1 cellular context compared by ENCODE assay signal in the genomic region with DNA sequence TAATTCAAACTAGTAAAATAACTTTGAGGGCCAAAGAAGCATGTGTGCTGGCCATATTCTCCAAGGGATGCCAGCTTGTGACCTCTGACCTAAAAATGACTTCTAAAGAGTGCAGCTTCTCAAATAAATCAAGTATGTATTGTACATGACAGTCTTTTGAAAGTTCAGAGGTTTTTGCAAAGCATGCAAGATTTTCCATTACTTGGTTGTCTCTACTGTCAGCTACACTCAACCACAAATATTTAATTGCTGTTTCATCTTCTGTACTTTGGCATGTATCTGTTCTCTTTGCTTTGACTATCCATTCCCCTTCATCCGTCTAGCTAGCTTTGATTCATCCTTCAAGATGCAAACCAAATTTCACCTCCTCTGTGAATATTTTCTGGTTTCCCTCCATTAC.
TF ChIP-seq lines count a peak whose summit lies in the region.

No MANE protein-coding gene starts in this region.

TF ChIP-seq in GM23338, 12 proteins besides CTCF, POLR2A, EP300 and RAD21 (continued from another document):
- TF ChIP-seq, protein P1, sequence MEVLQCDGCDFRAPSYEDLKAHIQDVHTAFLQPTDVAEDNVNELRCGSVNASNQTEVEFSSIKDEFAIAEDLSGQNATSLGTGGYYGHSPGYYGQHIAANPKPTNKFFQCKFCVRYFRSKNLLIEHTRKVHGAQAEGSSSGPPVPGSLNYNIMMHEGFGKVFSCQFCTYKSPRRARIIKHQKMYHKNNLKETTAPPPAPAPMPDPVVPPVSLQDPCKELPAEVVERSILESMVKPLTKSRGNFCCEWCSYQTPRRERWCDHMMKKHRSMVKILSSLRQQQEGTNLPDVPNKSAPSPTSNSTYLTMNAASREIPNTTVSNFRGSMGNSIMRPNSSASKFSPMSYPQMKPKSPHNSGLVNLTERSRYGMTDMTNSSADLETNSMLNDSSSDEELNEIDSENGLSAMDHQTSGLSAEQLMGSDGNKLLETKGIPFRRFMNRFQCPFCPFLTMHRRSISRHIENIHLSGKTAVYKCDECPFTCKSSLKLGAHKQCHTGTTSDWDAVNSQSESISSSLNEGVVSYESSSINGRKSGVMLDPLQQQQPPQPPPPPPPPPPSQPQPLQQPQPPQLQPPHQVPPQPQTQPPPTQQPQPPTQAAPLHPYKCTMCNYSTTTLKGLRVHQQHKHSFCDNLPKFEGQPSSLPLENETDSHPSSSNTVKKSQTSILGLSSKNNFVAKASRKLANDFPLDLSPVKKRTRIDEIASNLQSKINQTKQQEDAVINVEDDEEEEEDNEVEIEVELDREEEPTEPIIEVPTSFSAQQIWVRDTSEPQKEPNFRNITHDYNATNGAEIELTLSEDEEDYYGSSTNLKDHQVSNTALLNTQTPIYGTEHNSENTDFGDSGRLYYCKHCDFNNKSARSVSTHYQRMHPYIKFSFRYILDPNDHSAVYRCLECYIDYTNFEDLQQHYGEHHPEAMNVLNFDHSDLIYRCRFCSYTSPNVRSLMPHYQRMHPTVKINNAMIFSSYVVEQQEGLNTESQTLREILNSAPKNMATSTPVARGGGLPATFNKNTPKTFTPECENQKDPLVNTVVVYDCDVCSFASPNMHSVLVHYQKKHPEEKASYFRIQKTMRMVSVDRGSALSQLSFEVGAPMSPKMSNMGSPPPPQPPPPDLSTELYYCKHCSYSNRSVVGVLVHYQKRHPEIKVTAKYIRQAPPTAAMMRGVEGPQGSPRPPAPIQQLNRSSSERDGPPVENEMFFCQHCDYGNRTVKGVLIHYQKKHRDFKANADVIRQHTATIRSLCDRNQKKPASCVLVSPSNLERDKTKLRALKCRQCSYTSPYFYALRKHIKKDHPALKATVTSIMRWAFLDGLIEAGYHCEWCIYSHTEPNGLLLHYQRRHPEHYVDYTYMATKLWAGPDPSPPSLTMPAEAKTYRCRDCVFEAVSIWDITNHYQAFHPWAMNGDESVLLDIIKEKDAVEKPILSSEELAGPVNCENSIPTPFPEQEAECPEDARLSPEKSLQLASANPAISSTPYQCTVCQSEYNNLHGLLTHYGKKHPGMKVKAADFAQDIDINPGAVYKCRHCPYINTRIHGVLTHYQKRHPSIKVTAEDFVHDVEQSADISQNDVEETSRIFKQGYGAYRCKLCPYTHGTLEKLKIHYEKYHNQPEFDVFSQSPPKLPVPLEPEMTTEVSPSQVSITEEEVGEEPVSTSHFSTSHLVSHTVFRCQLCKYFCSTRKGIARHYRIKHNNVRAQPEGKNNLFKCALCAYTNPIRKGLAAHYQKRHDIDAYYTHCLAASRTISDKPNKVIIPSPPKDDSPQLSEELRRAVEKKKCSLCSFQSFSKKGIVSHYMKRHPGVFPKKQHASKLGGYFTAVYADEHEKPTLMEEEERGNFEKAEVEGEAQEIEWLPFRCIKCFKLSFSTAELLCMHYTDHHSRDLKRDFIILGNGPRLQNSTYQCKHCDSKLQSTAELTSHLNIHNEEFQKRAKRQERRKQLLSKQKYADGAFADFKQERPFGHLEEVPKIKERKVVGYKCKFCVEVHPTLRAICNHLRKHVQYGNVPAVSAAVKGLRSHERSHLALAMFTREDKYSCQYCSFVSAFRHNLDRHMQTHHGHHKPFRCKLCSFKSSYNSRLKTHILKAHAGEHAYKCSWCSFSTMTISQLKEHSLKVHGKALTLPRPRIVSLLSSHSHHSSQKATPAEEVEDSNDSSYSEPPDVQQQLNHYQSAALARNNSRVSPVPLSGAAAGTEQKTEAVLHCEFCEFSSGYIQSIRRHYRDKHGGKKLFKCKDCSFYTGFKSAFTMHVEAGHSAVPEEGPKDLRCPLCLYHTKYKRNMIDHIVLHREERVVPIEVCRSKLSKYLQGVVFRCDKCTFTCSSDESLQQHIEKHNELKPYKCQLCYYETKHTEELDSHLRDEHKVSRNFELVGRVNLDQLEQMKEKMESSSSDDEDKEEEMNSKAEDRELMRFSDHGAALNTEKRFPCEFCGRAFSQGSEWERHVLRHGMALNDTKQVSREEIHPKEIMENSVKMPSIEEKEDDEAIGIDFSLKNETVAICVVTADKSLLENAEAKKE (CRISPR knock-in tag; IDR thresholded peaks at IDR 0.05), result no peak
- TF ChIP-seq ZNF331 (CRISPR knock-in tag; IDR thresholded peaks at IDR 0.05; ENCODE audit: low read depth) (no peak), JUNB (IDR thresholded peaks at IDR 0.05; ENCODE audit: unreplicated experiment) (no peak), POLR2AphosphoS5 (IDR thresholded peaks at IDR 0.05; ENCODE audit: low read depth) (no peak), EZH2 (IDR thresholded peaks at IDR 0.05; ENCODE audit: low read depth, unreplicated experiment) (no peak), ETS1 (IDR thresholded peaks at IDR 0.05) (no peak), STAT1 (IDR thresholded peaks at IDR 0.05; ENCODE audit: unreplicated experiment) (no peak)
- TF ChIP-seq, protein P2, sequence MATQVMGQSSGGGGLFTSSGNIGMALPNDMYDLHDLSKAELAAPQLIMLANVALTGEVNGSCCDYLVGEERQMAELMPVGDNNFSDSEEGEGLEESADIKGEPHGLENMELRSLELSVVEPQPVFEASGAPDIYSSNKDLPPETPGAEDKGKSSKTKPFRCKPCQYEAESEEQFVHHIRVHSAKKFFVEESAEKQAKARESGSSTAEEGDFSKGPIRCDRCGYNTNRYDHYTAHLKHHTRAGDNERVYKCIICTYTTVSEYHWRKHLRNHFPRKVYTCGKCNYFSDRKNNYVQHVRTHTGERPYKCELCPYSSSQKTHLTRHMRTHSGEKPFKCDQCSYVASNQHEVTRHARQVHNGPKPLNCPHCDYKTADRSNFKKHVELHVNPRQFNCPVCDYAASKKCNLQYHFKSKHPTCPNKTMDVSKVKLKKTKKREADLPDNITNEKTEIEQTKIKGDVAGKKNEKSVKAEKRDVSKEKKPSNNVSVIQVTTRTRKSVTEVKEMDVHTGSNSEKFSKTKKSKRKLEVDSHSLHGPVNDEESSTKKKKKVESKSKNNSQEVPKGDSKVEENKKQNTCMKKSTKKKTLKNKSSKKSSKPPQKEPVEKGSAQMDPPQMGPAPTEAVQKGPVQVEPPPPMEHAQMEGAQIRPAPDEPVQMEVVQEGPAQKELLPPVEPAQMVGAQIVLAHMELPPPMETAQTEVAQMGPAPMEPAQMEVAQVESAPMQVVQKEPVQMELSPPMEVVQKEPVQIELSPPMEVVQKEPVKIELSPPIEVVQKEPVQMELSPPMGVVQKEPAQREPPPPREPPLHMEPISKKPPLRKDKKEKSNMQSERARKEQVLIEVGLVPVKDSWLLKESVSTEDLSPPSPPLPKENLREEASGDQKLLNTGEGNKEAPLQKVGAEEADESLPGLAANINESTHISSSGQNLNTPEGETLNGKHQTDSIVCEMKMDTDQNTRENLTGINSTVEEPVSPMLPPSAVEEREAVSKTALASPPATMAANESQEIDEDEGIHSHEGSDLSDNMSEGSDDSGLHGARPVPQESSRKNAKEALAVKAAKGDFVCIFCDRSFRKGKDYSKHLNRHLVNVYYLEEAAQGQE (IDR thresholded peaks at IDR 0.05; ENCODE audit: unreplicated experiment), result no peak
